In the genomic region with DNA sequence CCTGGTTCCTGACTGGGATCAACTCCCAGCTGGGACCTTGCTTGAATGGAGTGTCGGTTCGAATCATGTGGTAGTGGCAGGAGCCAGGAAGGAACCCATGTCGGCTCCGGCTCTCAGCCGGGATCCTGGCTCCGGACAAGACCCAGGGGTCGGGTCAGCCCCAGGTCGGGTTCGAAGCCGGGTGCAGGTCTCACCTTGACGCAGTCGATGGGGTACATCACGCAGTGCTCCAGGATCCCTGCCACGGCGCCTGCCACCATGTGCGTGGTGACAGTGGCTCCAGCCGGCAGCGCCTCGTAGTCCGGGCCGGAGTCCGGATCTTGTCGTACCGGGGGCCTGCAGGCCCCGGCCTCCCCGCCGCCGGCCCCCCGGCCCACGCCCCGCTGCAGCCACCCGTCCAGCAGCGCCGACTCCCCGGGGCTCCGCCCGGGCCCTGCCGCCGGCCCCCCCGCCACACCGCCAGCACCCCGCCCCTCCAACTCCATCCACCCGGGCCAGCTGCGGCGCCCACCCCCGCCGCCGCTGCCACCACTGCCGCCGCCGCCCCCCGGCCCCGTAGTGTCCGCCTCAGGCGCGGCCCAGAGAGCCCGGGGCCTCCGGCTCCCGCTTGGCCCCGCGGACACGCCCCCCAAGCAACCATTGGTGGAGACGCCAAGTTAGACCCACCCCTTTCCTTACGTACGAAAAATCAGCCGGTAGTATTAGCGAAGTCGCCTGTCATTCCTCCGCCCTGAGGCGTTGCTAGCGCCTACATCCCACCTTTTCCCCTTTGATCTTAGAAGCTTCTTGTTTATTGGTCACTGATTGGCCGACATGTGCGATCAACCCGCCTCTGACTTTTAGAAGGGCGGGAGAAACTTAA, we compare ENCODE assay signal across 1 cellular context.
TF ChIP-seq lines count a peak whose summit lies in the region.

A gene with protein sequence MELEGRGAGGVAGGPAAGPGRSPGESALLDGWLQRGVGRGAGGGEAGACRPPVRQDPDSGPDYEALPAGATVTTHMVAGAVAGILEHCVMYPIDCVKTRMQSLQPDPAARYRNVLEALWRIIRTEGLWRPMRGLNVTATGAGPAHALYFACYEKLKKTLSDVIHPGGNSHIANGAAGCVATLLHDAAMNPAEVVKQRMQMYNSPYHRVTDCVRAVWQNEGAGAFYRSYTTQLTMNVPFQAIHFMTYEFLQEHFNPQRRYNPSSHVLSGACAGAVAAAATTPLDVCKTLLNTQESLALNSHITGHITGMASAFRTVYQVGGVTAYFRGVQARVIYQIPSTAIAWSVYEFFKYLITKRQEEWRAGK (minus strand): TSS at position 589 of the 862 bp plus-strand sequence. CDS start 104 bp downstream, at position 485.

TF ChIP-seq in GM12878, 131 proteins besides CTCF, POLR2A, EP300 and RAD21 (continued from another document and continues in another):
- TF ChIP-seq TCF7 (IDR thresholded peaks at IDR 0.05; ENCODE audit: borderline replicate concordance) (peak; percentile 95), BACH1 (IDR thresholded peaks at IDR 0.05; ENCODE audit: borderline replicate concordance) (no peak), ZNF622 (IDR thresholded peaks at IDR 0.05) (no peak), SMAD5 (IDR thresholded peaks at IDR 0.05; ENCODE audit: low read depth) (no peak), TAF1 (IDR thresholded peaks at IDR 0.05; ENCODE audit: borderline replicate concordance, low read depth, low read length) (peak; percentile 59; the same call in 1 of the 2 replicates), ZNF217 (IDR thresholded peaks at IDR 0.05) (no peak), SMC3 (IDR thresholded peaks at IDR 0.05; ENCODE audit: borderline replicate concordance, low read length) (no peak), SRF (IDR thresholded peaks at IDR 0.05; ENCODE audit: low read depth in 2 of 2, low read length in 2 of 2) (no peak), ZZZ3 (IDR thresholded peaks at IDR 0.05; ENCODE audit: control insufficient read depth, insufficient read length, low read depth) (no peak), ASH2L (IDR thresholded peaks at IDR 0.05; ENCODE audit: borderline replicate concordance, low read depth) (no peak), IKZF1 (conservative IDR thresholded peaks at IDR 0.05) (0 out of 2 replicates have a peak, but pooled peaks have one; percentile 23), EGR1 (IDR thresholded peaks at IDR 0.05; ENCODE audit: borderline replicate concordance in 1 of 2, low read depth in 2 of 2, low read length in 2 of 2) (peak in 1 of 2 experiments; percentile 15; a peak in 1 of 3 replicates), RB1 (IDR thresholded peaks at IDR 0.05; ENCODE audit: borderline replicate concordance) (no peak), ZNF24 (IDR thresholded peaks at IDR 0.05) (no peak), NR2C2 (IDR thresholded peaks at IDR 0.05; ENCODE audit: borderline replicate concordance, control insufficient read depth, insufficient read length, low read depth) (no peak), TCF3 (IDR thresholded peaks at IDR 0.05; ENCODE audit: borderline replicate concordance, insufficient read depth, low read depth, low read length) (no peak), YBX1 (IDR thresholded peaks at IDR 0.05) (no peak), TARDBP (IDR thresholded peaks at IDR 0.05; ENCODE audit: borderline replicate concordance) (no peak), BRCA1 (IDR thresholded peaks at IDR 0.05; ENCODE audit: low read depth, low read length) (no peak), EZH2 (IDR thresholded peaks at IDR 0.05; ENCODE audit: borderline replicate concordance, control insufficient read depth, low read depth, low read length) (no peak)
- TF ChIP-seq, protein P1, sequence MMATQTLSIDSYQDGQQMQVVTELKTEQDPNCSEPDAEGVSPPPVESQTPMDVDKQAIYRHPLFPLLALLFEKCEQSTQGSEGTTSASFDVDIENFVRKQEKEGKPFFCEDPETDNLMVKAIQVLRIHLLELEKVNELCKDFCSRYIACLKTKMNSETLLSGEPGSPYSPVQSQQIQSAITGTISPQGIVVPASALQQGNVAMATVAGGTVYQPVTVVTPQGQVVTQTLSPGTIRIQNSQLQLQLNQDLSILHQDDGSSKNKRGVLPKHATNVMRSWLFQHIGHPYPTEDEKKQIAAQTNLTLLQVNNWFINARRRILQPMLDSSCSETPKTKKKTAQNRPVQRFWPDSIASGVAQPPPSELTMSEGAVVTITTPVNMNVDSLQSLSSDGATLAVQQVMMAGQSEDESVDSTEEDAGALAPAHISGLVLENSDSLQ (IDR thresholded peaks at IDR 0.05): peak; percentile 99
- TF ChIP-seq, protein P2, sequence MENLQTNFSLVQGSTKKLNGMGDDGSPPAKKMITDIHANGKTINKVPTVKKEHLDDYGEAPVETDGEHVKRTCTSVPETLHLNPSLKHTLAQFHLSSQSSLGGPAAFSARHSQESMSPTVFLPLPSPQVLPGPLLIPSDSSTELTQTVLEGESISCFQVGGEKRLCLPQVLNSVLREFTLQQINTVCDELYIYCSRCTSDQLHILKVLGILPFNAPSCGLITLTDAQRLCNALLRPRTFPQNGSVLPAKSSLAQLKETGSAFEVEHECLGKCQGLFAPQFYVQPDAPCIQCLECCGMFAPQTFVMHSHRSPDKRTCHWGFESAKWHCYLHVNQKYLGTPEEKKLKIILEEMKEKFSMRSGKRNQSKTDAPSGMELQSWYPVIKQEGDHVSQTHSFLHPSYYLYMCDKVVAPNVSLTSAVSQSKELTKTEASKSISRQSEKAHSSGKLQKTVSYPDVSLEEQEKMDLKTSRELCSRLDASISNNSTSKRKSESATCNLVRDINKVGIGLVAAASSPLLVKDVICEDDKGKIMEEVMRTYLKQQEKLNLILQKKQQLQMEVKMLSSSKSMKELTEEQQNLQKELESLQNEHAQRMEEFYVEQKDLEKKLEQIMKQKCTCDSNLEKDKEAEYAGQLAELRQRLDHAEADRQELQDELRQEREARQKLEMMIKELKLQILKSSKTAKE (IDR thresholded peaks at IDR 0.05; ENCODE audit: low read depth, poor library complexity, severe bottlenecking): peak; percentile 20
- TF ChIP-seq, protein P3, sequence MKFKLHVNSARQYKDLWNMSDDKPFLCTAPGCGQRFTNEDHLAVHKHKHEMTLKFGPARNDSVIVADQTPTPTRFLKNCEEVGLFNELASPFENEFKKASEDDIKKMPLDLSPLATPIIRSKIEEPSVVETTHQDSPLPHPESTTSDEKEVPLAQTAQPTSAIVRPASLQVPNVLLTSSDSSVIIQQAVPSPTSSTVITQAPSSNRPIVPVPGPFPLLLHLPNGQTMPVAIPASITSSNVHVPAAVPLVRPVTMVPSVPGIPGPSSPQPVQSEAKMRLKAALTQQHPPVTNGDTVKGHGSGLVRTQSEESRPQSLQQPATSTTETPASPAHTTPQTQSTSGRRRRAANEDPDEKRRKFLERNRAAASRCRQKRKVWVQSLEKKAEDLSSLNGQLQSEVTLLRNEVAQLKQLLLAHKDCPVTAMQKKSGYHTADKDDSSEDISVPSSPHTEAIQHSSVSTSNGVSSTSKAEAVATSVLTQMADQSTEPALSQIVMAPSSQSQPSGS (IDR thresholded peaks at IDR 0.05; ENCODE audit: low read length): no peak
- TF ChIP-seq, protein P4, sequence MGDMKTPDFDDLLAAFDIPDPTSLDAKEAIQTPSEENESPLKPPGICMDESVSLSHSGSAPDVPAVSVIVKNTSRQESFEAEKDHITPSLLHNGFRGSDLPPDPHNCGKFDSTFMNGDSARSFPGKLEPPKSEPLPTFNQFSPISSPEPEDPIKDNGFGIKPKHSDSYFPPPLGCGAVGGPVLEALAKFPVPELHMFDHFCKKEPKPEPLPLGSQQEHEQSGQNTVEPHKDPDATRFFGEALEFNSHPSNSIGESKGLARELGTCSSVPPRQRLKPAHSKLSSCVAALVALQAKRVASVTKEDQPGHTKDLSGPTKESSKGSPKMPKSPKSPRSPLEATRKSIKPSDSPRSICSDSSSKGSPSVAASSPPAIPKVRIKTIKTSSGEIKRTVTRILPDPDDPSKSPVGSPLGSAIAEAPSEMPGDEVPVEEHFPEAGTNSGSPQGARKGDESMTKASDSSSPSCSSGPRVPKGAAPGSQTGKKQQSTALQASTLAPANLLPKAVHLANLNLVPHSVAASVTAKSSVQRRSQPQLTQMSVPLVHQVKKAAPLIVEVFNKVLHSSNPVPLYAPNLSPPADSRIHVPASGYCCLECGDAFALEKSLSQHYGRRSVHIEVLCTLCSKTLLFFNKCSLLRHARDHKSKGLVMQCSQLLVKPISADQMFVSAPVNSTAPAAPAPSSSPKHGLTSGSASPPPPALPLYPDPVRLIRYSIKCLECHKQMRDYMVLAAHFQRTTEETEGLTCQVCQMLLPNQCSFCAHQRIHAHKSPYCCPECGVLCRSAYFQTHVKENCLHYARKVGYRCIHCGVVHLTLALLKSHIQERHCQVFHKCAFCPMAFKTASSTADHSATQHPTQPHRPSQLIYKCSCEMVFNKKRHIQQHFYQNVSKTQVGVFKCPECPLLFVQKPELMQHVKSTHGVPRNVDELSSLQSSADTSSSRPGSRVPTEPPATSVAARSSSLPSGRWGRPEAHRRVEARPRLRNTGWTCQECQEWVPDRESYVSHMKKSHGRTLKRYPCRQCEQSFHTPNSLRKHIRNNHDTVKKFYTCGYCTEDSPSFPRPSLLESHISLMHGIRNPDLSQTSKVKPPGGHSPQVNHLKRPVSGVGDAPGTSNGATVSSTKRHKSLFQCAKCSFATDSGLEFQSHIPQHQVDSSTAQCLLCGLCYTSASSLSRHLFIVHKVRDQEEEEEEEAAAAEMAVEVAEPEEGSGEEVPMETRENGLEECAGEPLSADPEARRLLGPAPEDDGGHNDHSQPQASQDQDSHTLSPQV (IDR thresholded peaks at IDR 0.05): no peak
- TF ChIP-seq, protein P5, sequence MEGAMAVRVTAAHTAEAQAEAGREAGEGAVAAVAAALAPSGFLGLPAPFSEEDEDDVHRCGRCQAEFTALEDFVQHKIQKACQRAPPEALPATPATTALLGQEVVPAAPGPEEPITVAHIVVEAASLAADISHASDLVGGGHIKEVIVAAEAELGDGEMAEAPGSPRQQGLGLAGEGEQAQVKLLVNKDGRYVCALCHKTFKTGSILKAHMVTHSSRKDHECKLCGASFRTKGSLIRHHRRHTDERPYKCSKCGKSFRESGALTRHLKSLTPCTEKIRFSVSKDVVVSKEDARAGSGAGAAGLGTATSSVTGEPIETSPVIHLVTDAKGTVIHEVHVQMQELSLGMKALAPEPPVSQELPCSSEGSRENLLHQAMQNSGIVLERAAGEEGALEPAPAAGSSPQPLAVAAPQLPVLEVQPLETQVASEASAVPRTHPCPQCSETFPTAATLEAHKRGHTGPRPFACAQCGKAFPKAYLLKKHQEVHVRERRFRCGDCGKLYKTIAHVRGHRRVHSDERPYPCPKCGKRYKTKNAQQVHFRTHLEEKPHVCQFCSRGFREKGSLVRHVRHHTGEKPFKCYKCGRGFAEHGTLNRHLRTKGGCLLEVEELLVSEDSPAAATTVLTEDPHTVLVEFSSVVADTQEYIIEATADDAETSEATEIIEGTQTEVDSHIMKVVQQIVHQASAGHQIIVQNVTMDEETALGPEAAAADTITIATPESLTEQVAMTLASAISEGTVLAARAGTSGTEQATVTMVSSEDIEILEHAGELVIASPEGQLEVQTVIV (IDR thresholded peaks at IDR 0.05; ENCODE audit: borderline replicate concordance, partially characterized antibody): no peak
- TF ChIP-seq, protein P6, sequence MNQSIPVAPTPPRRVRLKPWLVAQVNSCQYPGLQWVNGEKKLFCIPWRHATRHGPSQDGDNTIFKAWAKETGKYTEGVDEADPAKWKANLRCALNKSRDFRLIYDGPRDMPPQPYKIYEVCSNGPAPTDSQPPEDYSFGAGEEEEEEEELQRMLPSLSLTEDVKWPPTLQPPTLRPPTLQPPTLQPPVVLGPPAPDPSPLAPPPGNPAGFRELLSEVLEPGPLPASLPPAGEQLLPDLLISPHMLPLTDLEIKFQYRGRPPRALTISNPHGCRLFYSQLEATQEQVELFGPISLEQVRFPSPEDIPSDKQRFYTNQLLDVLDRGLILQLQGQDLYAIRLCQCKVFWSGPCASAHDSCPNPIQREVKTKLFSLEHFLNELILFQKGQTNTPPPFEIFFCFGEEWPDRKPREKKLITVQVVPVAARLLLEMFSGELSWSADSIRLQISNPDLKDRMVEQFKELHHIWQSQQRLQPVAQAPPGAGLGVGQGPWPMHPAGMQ (IDR thresholded peaks at IDR 0.05; ENCODE audit: borderline replicate concordance): no peak
- TF ChIP-seq, protein P7, sequence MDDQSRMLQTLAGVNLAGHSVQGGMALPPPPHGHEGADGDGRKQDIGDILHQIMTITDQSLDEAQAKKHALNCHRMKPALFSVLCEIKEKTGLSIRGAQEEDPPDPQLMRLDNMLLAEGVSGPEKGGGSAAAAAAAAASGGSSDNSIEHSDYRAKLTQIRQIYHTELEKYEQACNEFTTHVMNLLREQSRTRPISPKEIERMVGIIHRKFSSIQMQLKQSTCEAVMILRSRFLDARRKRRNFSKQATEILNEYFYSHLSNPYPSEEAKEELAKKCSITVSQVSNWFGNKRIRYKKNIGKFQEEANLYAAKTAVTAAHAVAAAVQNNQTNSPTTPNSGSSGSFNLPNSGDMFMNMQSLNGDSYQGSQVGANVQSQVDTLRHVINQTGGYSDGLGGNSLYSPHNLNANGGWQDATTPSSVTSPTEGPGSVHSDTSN (IDR thresholded peaks at IDR 0.05; ENCODE audit: insufficient replicate concordance, low read depth, low read length): peak; percentile 96
- TF ChIP-seq, protein P8, sequence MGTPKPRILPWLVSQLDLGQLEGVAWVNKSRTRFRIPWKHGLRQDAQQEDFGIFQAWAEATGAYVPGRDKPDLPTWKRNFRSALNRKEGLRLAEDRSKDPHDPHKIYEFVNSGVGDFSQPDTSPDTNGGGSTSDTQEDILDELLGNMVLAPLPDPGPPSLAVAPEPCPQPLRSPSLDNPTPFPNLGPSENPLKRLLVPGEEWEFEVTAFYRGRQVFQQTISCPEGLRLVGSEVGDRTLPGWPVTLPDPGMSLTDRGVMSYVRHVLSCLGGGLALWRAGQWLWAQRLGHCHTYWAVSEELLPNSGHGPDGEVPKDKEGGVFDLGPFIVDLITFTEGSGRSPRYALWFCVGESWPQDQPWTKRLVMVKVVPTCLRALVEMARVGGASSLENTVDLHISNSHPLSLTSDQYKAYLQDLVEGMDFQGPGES (IDR thresholded peaks at IDR 0.05): peak; percentile 90
- TF ChIP-seq, protein P9, sequence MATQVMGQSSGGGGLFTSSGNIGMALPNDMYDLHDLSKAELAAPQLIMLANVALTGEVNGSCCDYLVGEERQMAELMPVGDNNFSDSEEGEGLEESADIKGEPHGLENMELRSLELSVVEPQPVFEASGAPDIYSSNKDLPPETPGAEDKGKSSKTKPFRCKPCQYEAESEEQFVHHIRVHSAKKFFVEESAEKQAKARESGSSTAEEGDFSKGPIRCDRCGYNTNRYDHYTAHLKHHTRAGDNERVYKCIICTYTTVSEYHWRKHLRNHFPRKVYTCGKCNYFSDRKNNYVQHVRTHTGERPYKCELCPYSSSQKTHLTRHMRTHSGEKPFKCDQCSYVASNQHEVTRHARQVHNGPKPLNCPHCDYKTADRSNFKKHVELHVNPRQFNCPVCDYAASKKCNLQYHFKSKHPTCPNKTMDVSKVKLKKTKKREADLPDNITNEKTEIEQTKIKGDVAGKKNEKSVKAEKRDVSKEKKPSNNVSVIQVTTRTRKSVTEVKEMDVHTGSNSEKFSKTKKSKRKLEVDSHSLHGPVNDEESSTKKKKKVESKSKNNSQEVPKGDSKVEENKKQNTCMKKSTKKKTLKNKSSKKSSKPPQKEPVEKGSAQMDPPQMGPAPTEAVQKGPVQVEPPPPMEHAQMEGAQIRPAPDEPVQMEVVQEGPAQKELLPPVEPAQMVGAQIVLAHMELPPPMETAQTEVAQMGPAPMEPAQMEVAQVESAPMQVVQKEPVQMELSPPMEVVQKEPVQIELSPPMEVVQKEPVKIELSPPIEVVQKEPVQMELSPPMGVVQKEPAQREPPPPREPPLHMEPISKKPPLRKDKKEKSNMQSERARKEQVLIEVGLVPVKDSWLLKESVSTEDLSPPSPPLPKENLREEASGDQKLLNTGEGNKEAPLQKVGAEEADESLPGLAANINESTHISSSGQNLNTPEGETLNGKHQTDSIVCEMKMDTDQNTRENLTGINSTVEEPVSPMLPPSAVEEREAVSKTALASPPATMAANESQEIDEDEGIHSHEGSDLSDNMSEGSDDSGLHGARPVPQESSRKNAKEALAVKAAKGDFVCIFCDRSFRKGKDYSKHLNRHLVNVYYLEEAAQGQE (IDR thresholded peaks at IDR 0.05; ENCODE audit: low read depth, low read length): no peak
- TF ChIP-seq, protein P10, sequence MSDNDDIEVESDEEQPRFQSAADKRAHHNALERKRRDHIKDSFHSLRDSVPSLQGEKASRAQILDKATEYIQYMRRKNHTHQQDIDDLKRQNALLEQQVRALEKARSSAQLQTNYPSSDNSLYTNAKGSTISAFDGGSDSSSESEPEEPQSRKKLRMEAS (IDR thresholded peaks at IDR 0.05; ENCODE audit: low read depth, low read length): no peak
